In the genomic region with DNA sequence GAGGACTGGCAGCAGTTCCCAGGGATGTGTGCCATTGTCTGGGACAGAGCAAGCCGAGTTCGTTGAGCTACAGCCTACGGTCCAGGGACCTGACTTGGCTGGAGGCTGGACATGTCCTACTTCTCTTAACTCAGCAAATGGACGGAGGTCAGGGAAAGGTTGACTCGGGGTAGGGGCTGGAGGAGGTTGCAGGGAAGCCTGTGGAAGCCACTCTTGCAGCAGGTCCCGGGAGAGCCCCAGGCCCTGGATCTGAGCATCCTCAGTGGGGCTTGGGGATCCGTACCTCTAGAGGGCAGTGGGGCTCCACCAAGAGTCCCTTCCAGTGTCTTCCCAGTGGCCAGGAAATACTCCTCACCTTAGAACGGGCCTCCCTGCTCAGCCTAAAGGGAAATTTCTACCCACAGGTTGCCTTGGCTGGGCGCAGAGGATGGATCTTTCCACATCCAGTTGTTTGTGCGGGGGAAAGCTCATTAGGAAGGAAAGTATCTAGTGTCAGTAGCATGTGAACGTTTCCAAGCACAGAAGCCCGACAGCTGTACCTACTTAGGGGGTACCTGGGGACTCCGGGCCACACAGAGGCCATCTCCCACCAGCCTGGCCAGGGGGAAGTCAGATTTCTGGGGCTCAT, we compare ENCODE assay signal across 8 cellular contexts.
DNase-seq lines count a peak whose midpoint lies in the region; ATAC-seq and TF ChIP-seq lines count a peak whose summit lies in the region.

No MANE protein-coding gene starts in this region.

- H3K4me1 ChIP-seq in Karpas-422 (ENCODE audit: low read length), result peaks cover 4% of the 10 kb centered on the region

- DNase-seq in GM10266 (ENCODE audit: extremely low spot score) (peak; percentile 79), Karpas-422 (peak; percentile 84), left cardiac atrium (peak; percentile 74), retina (peak; percentile 69), cortex of kidney (lab: John Stamatoyannopoulos, UW) (no peak)
- DNase-seq in activated naive CD8-positive, alpha-beta T cell treated with anti-CD3 and anti-CD28 coated beads, Interleukin-2, amount 50 U/mL, for 16 hours (ENCODE audit: low read depth, low spot score), result peak; percentile 15

- no peaks in the 10 kb centered on the region for H3F3A ChIP-seq in SU-DHL-6 (ENCODE audit: insufficient read depth)

- H3K79me2 ChIP-seq in Karpas-422 (ENCODE audit: low read length), result no peaks in the 10 kb centered on the region
- no peaks in the 10 kb centered on the region for H3K79me2 ChIP-seq in SU-DHL-6 (ENCODE audit: insufficient read depth, low read length)

- peak; percentile 81 for TF ChIP-seq CTCF in GM10266 (IDR thresholded peaks at IDR 0.05; ENCODE audit: control insufficient read depth, insufficient read depth, low read depth, missing control alignments)
- TF ChIP-seq CTCF in SU-DHL-6 (IDR thresholded peaks at IDR 0.05; ENCODE audit: insufficient read depth, low read length, poor library complexity, severe bottlenecking), result peak; percentile 49

- ATAC-seq in left cardiac atrium (peak; percentile 89 to 90), GM21825 (IDR thresholded peaks at IDR 0.05; ENCODE audit: unreplicated experiment) (no peak)

- intact Hi-C loops in left cardiac atrium (cut with DNase I), result loop anchor here (2.0 to 5.0 kb wide), 2 partner anchors 223 to 225 kb away; no protein-coding TSS in a partner anchor

- H3K9ac ChIP-seq in Karpas-422 (ENCODE audit: low read length) (no peak overlapping the region), SU-DHL-6 (ENCODE audit: low read length) (no peak overlapping the region)

- H3K27me3 ChIP-seq in Karpas-422 (ENCODE audit: low read length) (no peaks in the 10 kb centered on the region), SU-DHL-6 (ENCODE audit: low read length) (no peaks in the 10 kb centered on the region)

- H3K9me2 ChIP-seq in Karpas-422 (replicated peaks; ENCODE audit: insufficient read depth, low read length) (no peaks in the 10 kb centered on the region), SU-DHL-6 (replicated peaks; ENCODE audit: insufficient read depth, low read length) (no peaks in the 10 kb centered on the region)

- H3K4me2 ChIP-seq in Karpas-422 (ENCODE audit: low read depth, low read length, poor library complexity, severe bottlenecking) (no peak overlapping the region), SU-DHL-6 (ENCODE audit: low read depth, low read length, poor library complexity, severe bottlenecking) (no peak overlapping the region)

- no peaks in the 10 kb centered on the region for H3K9me3 ChIP-seq in Karpas-422 (ENCODE audit: low read length)
- H3K9me3 ChIP-seq in SU-DHL-6 (ENCODE audit: insufficient read depth, low read length), result no peaks in the 10 kb centered on the region

- H4K20me1 ChIP-seq in Karpas-422 (ENCODE audit: insufficient read depth, low read depth, low read length) (no peaks in the 10 kb centered on the region), SU-DHL-6 (ENCODE audit: low read depth, low read length) (no peaks in the 10 kb centered on the region)

- no peak overlapping the region for H3K4me3 ChIP-seq in Karpas-422 (ENCODE audit: low read length)
- no peak overlapping the region for H3K4me3 ChIP-seq in SU-DHL-6 (ENCODE audit: insufficient read depth, low read length, poor library complexity, severe bottlenecking)

- H2AFZ ChIP-seq in Karpas-422 (ENCODE audit: low read length), result no peak overlapping the region
- H2AFZ ChIP-seq in SU-DHL-6 (ENCODE audit: low read depth, low read length, severe bottlenecking), result no peak overlapping the region

- H3K27ac ChIP-seq in Karpas-422 (ENCODE audit: low read length), result no peak overlapping the region
- H3K27ac ChIP-seq in SU-DHL-6 (ENCODE audit: low read depth, low read length), result no peak overlapping the region

- H3K36me3 ChIP-seq in Karpas-422 (ENCODE audit: insufficient read depth, low read length) (no peaks in the 10 kb centered on the region), SU-DHL-6 (ENCODE audit: low read length) (no peaks in the 10 kb centered on the region)
